17 cellular contexts compared by ENCODE assay signal in genomic region chr1:52692697-52693096, GRCh38. TPM values are rescaled to one million over a fixed set of nuclear protein-coding genes. Genes with fewer than 3 reads are reported as not detected.
A peak's percentile ranks its signal among the peaks of the same experiment; 100 is the strongest.
DNase-seq lines count a peak whose midpoint lies in the region; ATAC-seq lines count a peak whose summit lies in the region.
"Had no signal": no experiment of that assay in that cellular context is flagged by ENCODE, and none has a peak within 500 bp of the region (broad histone marks: within the 10 kb centered on the region; RNA-seq: fewer than 3 reads in every experiment).

No MANE protein-coding gene starts in this region.

- H3K4me3 Mint-ChIP-seq in CD4-positive, CD25-positive, alpha-beta regulatory T cell, result no peak overlapping the region
- no peak overlapping the region for H3K4me3 Mint-ChIP-seq in T-helper 17 cell
- H3K4me3 Mint-ChIP-seq: CD8-positive, alpha-beta T cell; HFFc6 had no signal

- H3K4me3 ChIP-seq in CD4-positive, CD25-positive, alpha-beta regulatory T cell (ENCODE audit: low read depth, low read length), result no peak overlapping the region
- H3K4me3 ChIP-seq: HAP-1 had no signal

- H3K36me3 Mint-ChIP-seq in CD4-positive, CD25-positive, alpha-beta regulatory T cell, result peaks cover 13% of the 10 kb centered on the region
- H3K36me3 Mint-ChIP-seq in T-helper 17 cell (ENCODE audit: low read depth), result peaks cover 6% of the 10 kb centered on the region

- no peaks in the 10 kb centered on the region for H3K27me3 ChIP-seq in CD4-positive, CD25-positive, alpha-beta regulatory T cell (ENCODE audit: control insufficient read depth, insufficient read depth, low read length)

- H3K27me3 Mint-ChIP-seq in CD4-positive, CD25-positive, alpha-beta regulatory T cell, result no peaks in the 10 kb centered on the region
- no peaks in the 10 kb centered on the region for H3K27me3 Mint-ChIP-seq in T-helper 17 cell

- no peaks in the 10 kb centered on the region for H3K9me3 Mint-ChIP-seq in CD4-positive, CD25-positive, alpha-beta regulatory T cell
- H3K9me3 Mint-ChIP-seq: CD8-positive, alpha-beta T cell had no signal

- H3K27ac ChIP-seq in CD4-positive, CD25-positive, alpha-beta regulatory T cell (ENCODE audit: insufficient read depth, low read length, poor library complexity, severe bottlenecking), result no peak overlapping the region

- no peaks in the 10 kb centered on the region for H3K9me3 ChIP-seq in CD4-positive, CD25-positive, alpha-beta regulatory T cell (ENCODE audit: control insufficient read depth in 2 of 2, low read length in 2 of 2)
- H3K9me3 ChIP-seq in T-helper 17 cell (ENCODE audit: control insufficient read depth, low read length, poor library complexity, severe bottlenecking), result no peaks in the 10 kb centered on the region
- H3K9me3 ChIP-seq: Caco-2 had no signal

- H3K27ac Mint-ChIP-seq in CD4-positive, CD25-positive, alpha-beta regulatory T cell, result peak overlapping the region in 2 of 3 donors; percentile 33 to 57
- H3K27ac Mint-ChIP-seq in T-helper 17 cell, result peak overlapping the region; percentile 43
- H3K27ac Mint-ChIP-seq: CD8-positive, alpha-beta T cell; HFFc6 had no signal

- H3K4me1 ChIP-seq in CD4-positive, CD25-positive, alpha-beta regulatory T cell (ENCODE audit: control insufficient read depth, insufficient read depth, low read length, poor library complexity, severe bottlenecking), result no peaks in the 10 kb centered on the region
- H3K4me1 ChIP-seq: Caco-2 had no signal

- no peak for DNase-seq in CD4-positive, CD25-positive, alpha-beta regulatory T cell
- DNase-seq in T-helper 17 cell (no peak), left lobe of liver (ENCODE audit: low spot score) (no peak), SKM-1 treated with dmso at 0.1 percent for 144 hours (lab: John Stamatoyannopoulos, UW; ENCODE audit: unreplicated experiment) (no peak), SIG-M5 treated with dmso at 0.1 percent for 504 hours (lab: John Stamatoyannopoulos, UW; ENCODE audit: unreplicated experiment) (no peak)
- DNase-seq: C1 segment of cervical spinal cord; Caco-2; CD8-positive, alpha-beta T cell; DMS153; DND-41; GOT3; HFFc6 had no signal

- H3K36me3 ChIP-seq in CD4-positive, CD25-positive, alpha-beta regulatory T cell (ENCODE audit: control insufficient read depth, insufficient read depth, low read length), result peaks cover 5% of the 10 kb centered on the region

- peaks cover 6 to 13% (median 9%) of the 10 kb centered on the region in 4 donors for H3K4me1 Mint-ChIP-seq in CD4-positive, CD25-positive, alpha-beta regulatory T cell
- peaks cover 21% of the 10 kb centered on the region for H3K4me1 Mint-ChIP-seq in T-helper 17 cell

- ATAC-seq in CD4-positive, CD25-positive, alpha-beta regulatory T cell (ENCODE audit: low read depth in 2 of 2), result no peak
- ATAC-seq in T-helper 17 cell (no peak), left lobe of liver (peak; percentile 65), HG03045 (IDR thresholded peaks at IDR 0.05; ENCODE audit: unreplicated experiment) (no peak)
- ATAC-seq: CD8-positive, alpha-beta T cell had no signal

RNA-seq across cellular contexts. Expression of gene COA7, which starts 5.5 kb away (rescaled TPM):
- 5.4 TPM for total RNA-seq in CD4-positive, CD25-positive, alpha-beta regulatory T cell
- polyA plus RNA-seq in CD4-positive, CD25-positive, alpha-beta regulatory T cell, result 1 to 10 TPM; 2.4 to 4.6 (median 3.2) TPM
- total RNA-seq in T-helper 17 cell, result 1 to 10 TPM; 1.9 to 3.9 TPM
- 16.9 TPM for total RNA-seq in left lobe of liver

RNA-seq across cellular contexts. Expression of gene ZYG11B, which starts 33.6 kb away (rescaled TPM):
- 21.1 TPM for total RNA-seq in CD4-positive, CD25-positive, alpha-beta regulatory T cell
- polyA plus RNA-seq in CD4-positive, CD25-positive, alpha-beta regulatory T cell, result 10 to 100 TPM; 13.6 to 16.5 (median 15.0) TPM
- total RNA-seq in T-helper 17 cell (10 to 100 TPM; 13.5 to 16.8 TPM), left lobe of liver (35.5 TPM)

RNA-seq across cellular contexts. Expression of gene SHISAL2A, which starts 59.7 kb away (rescaled TPM):
- 27.2 TPM for total RNA-seq in CD4-positive, CD25-positive, alpha-beta regulatory T cell
- 1 to 10 TPM; 4.3 to 8.0 (median 5.8) TPM for polyA plus RNA-seq in CD4-positive, CD25-positive, alpha-beta regulatory T cell
- 10 to 100 TPM; 33.1 to 41.9 TPM for total RNA-seq in T-helper 17 cell
- 0.23 TPM for total RNA-seq in left lobe of liver
- total RNA-seq: A172, A673, HFFc6 had no signal
- polyA plus RNA-seq: BJ had no signal

Comparison
In these comparisons a context has a peak if more than half of its experiments do, and no peak if none do; other contexts are left out.
1. RNA of gene SHISAL2A, which starts 59.7 kb away (total RNA-seq): 33.1 to 41.9 TPM in T-helper 17 cell and 27.2 TPM in CD4-positive, CD25-positive, alpha-beta regulatory T cell (single experiment); 0.23 TPM in left lobe of liver (single experiment); every median in the first group is over 10 times any median in the second.